In genomic region chrX:72394518-72395163, GRCh38 we compare ENCODE assay signal across 1 cellular context.
TF ChIP-seq lines count a peak whose summit lies in the region.

No MANE protein-coding gene starts in this region.

TF ChIP-seq in IMR-90, 13 proteins besides CTCF, POLR2A, EP300 and RAD21 (continued from another document):
- TF ChIP-seq USF2 (IDR thresholded peaks at IDR 0.05; ENCODE audit: low read depth, low read length) (no peak), CHD1 (IDR thresholded peaks at IDR 0.05; ENCODE audit: low read depth, low read length) (no peak), MAFK (IDR thresholded peaks at IDR 0.05; ENCODE audit: low read depth, low read length) (no peak), MAZ (IDR thresholded peaks at IDR 0.05; ENCODE audit: borderline replicate concordance, low read depth, low read length) (no peak), BHLHE40 (IDR thresholded peaks at IDR 0.05; ENCODE audit: low read depth, low read length) (no peak)
